Comparison of ENCODE assay signal across 27 cellular contexts in genomic region chr17:53253956-53254597, GRCh38.
"Had no signal": no experiment of that assay in that cellular context is flagged by ENCODE, and none has a peak within 500 bp of the region (broad histone marks: within the 10 kb centered on the region; RNA-seq: fewer than 3 reads in every experiment).

No MANE protein-coding gene starts in this region.

- H3K27ac ChIP-seq: pancreas, psoas muscle, right lobe of liver, sigmoid colon, suprapubic skin, thoracic aorta, thyroid gland, tibial nerve, upper lobe of left lung, vagina had no signal

- H3K4me3 Mint-ChIP-seq: naive thymus-derived CD8-positive, alpha-beta T cell; natural killer cell treated with Interleukin-12 subunit alpha and Interleukin-12 subunit beta and Interleukin-15 and Interleukin-18, amount 100 ng/mL, for 72 hours; nephron progenitor cell; neural crest cell; stimulated activated effector memory CD8-positive, alpha-beta T cell treated with anti-CD3 and anti-CD28 coated beads, Interleukin-12 subunit alpha, Interleukin-12 subunit beta, amount 100 ng/mL, for 72 hours; stimulated activated naive B cell treated with anti-CD40 and anti-IgM and Interleukin-4, amounts not matched to agents 10 μg/mL and 1 μg/mL and 100 μg/mL, for 72 hours; stimulated activated naive CD8-positive, alpha-beta T cell treated with anti-CD3 and anti-CD28 coated beads, Interleukin-15, Interleukin-2, amounts not matched to agents 100 ng/mL and 50 ng/mL, for 24 hours had no signal

- H3K9me3 ChIP-seq: pancreas, psoas muscle, right lobe of liver, sigmoid colon, suprapubic skin, thoracic aorta, thyroid gland, upper lobe of left lung, vagina had no signal

- FAIRE-seq: pancreas, small intestine had no signal

- DNase-seq: naive thymus-derived CD8-positive, alpha-beta T cell; nephron progenitor cell; occipital lobe; right cardiac atrium; right lobe of liver; sigmoid colon; small intestine; stimulated activated CD4-positive, alpha-beta T cell treated with anti-CD3 and anti-CD28 coated beads, Interleukin-12 subunit alpha, Interleukin-12 subunit beta, amount 100 ng/mL, for 4 hours; stimulated activated CD4-positive, alpha-beta T cell treated with anti-CD3 and anti-CD28 coated beads, Interleukin-1b, Interleukin-23, amount 100 ng/mL, for 48 hours; stimulated activated CD4-positive, alpha-beta T cell treated with anti-CD3 and anti-CD28 coated beads, Interleukin-4, amount 100 ng/mL, for 24 hours; stimulated activated naive B cell treated with anti-CD40 and anti-IgM and Interleukin-4, amounts not matched to agents 10 μg/mL and 1 μg/mL and 100 μg/mL, for 72 hours; stimulated activated naive CD4-positive, alpha-beta T cell treated with Interleukin-2 at 50 U/mL for 16 hours; substantia nigra; thyroid gland; trophoblast cell; upper lobe of left lung had no signal

- H3K4me3 ChIP-seq: pancreas, psoas muscle, right lobe of liver, sigmoid colon, suprapubic skin, thoracic aorta, thyroid gland, tibial nerve, upper lobe of left lung, vagina had no signal

- H3K4me1 Mint-ChIP-seq: nephron progenitor cell; neural crest cell; stimulated activated effector memory CD8-positive, alpha-beta T cell treated with anti-CD3 and anti-CD28 coated beads, Interleukin-12 subunit alpha, Interleukin-12 subunit beta, amount 100 ng/mL, for 72 hours; stimulated activated naive B cell treated with anti-CD40 and anti-IgM and Interleukin-4, amounts not matched to agents 10 μg/mL and 1 μg/mL and 100 μg/mL, for 72 hours had no signal

- H3K4me1 ChIP-seq: pancreas, psoas muscle, right lobe of liver, suprapubic skin, thyroid gland, tibial nerve, upper lobe of left lung, vagina had no signal

- H3K27ac Mint-ChIP-seq: naive thymus-derived CD8-positive, alpha-beta T cell; natural killer cell treated with Interleukin-12 subunit alpha and Interleukin-12 subunit beta and Interleukin-15 and Interleukin-18, amount 100 ng/mL, for 72 hours; nephron progenitor cell; progenitor cell of endocrine pancreas; stimulated activated effector memory CD8-positive, alpha-beta T cell treated with anti-CD3 and anti-CD28 coated beads, Interleukin-12 subunit alpha, Interleukin-12 subunit beta, amount 100 ng/mL, for 72 hours; stimulated activated naive B cell treated with anti-CD40 and anti-IgM and Interleukin-4, amounts not matched to agents 10 μg/mL and 1 μg/mL and 100 μg/mL, for 72 hours; stimulated activated naive CD8-positive, alpha-beta T cell treated with anti-CD3 and anti-CD28 coated beads, Interleukin-15, Interleukin-2, amounts not matched to agents 100 ng/mL and 50 ng/mL, for 24 hours had no signal

- ATAC-seq: naive thymus-derived CD8-positive, alpha-beta T cell; natural killer cell treated with Interleukin-12 subunit alpha and Interleukin-12 subunit beta and Interleukin-15 and Interleukin-18, amount 100 ng/mL, for 72 hours; pancreas; psoas muscle; right cardiac atrium; right lobe of liver; stimulated activated effector memory CD8-positive, alpha-beta T cell treated with anti-CD3 and anti-CD28 coated beads, Interleukin-12 subunit alpha, Interleukin-12 subunit beta, amount 100 ng/mL, for 72 hours had no signal

- H3K36me3 Mint-ChIP-seq: naive thymus-derived CD8-positive, alpha-beta T cell; natural killer cell treated with Interleukin-12 subunit alpha and Interleukin-12 subunit beta and Interleukin-15 and Interleukin-18, amount 100 ng/mL, for 72 hours; stimulated activated effector memory CD8-positive, alpha-beta T cell treated with anti-CD3 and anti-CD28 coated beads, Interleukin-12 subunit alpha, Interleukin-12 subunit beta, amount 100 ng/mL, for 72 hours; stimulated activated naive B cell treated with anti-CD40 and anti-IgM and Interleukin-4, amounts not matched to agents 10 μg/mL and 1 μg/mL and 100 μg/mL, for 72 hours had no signal

- H3K27me3 Mint-ChIP-seq: naive thymus-derived CD8-positive, alpha-beta T cell; natural killer cell treated with Interleukin-12 subunit alpha and Interleukin-12 subunit beta and Interleukin-15 and Interleukin-18, amount 100 ng/mL, for 72 hours; progenitor cell of endocrine pancreas; stimulated activated naive B cell treated with anti-CD40 and anti-IgM and Interleukin-4, amounts not matched to agents 10 μg/mL and 1 μg/mL and 100 μg/mL, for 72 hours; stimulated activated naive CD8-positive, alpha-beta T cell treated with anti-CD3 and anti-CD28 coated beads, Interleukin-15, Interleukin-2, amounts not matched to agents 100 ng/mL and 50 ng/mL, for 24 hours had no signal

- H3K36me3 ChIP-seq: pancreas, right lobe of liver, sigmoid colon, suprapubic skin, thoracic aorta, thyroid gland, tibial nerve, upper lobe of left lung, vagina had no signal

- H3K27me3 ChIP-seq: pancreas, right lobe of liver, sigmoid colon, suprapubic skin, thyroid gland, tibial nerve, upper lobe of left lung, vagina had no signal
